In the genomic region with DNA sequence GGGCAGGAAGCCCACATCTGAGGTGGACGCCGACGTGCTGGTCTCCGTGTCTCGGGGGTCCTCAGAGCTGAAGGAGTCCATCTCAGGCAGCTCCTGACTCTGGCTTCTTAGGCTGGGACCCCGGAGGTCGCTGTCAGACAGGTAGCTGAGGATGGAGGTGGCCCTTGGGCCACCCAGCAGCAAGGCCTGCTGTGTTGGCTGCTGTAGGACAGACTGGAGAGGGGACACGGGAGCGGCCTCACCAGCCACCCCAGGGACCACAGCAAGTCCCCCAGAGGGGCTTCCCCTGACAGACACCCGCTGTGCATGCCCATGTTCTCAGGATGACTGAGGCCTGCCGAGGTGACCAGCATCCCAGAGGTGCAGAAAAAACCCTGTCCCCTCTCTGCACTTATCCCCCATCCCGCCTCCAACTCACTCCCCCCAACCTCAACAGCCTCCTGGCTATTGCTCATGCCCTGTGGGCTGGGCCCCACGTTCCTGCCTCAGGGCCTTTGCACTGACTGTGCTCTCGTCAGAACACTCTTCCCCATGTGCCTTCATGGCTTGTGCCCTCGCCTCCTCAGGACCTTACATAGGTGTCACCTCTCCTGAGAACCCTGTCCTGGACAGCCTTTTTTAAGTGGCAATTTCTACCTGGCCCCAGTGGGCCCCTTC, we compare ENCODE assay signal across 22 cellular contexts.
"Had no signal": no experiment of that assay in that cellular context is flagged by ENCODE, and none has a peak within 500 bp of the region (broad histone marks: within the 10 kb centered on the region; RNA-seq: fewer than 3 reads in every experiment).

No MANE protein-coding gene starts in this region.

- DNase-seq: activated CD4-positive, alpha-beta memory T cell treated with anti-CD3 and anti-CD28 coated beads for 36 hours; activated CD4-positive, alpha-beta T cell treated with anti-CD3 and anti-CD28 coated beads, Interleukin-2, amount 10 ng/mL, durations not matched to agents 24 days and 14 days; activated CD4-positive, CD25-positive, alpha-beta regulatory T cell treated with anti-CD3 and anti-CD28 coated beads, Interleukin-2, amount 50 U/mL, for 72 hours; activated CD8-positive, alpha-beta memory T cell treated with anti-CD3 and anti-CD28 coated beads, Interleukin-2, amount 50 U/mL, for 4 hours; activated T-cell treated with anti-CD3 and anti-CD28 coated beads, Interleukin-2, amount 50 U/mL, for 1 hour; anterior cingulate cortex; dermis blood vessel endothelial cell; effector CD4-positive, alpha-beta T cell; foreskin keratinocyte; left ventricle myocardium superior; mammary epithelial cell; naive B cell; posterior cingulate gyrus; right lobe of liver; stimulated activated CD4-positive, alpha-beta T cell treated with anti-CD3 and anti-CD28 coated beads, Interleukin-4, amount 100 ng/mL, for 4 hours; stimulated activated CD8-positive, alpha-beta memory T cell treated with anti-CD3 and anti-CD28 coated beads, Interleukin-4, amount 100 ng/mL, for 48 hours; stimulated activated naive B cell treated with anti-CD40 and anti-IgM and Interleukin-4, amounts not matched to agents 10 μg/mL and 1 μg/mL and 100 μg/mL, for 72 hours; T-helper 2 cell had no signal

- H3K4me3 ChIP-seq: esophagus muscularis mucosa, right lobe of liver, skin epidermis, suprapubic skin, tibial nerve had no signal

- H3K36me3 ChIP-seq: right lobe of liver, suprapubic skin had no signal

- H3K27me3 ChIP-seq: right lobe of liver had no signal

- H3K4me1 ChIP-seq: esophagus muscularis mucosa, foreskin keratinocyte, suprapubic skin had no signal

- H3K9me3 ChIP-seq: esophagus muscularis mucosa, right lobe of liver, suprapubic skin, tibial nerve had no signal

- ATAC-seq: foreskin keratinocyte; left ventricle myocardium superior; stimulated activated naive B cell treated with anti-CD40 and anti-IgM and Interleukin-4, amounts not matched to agents 10 μg/mL and 1 μg/mL and 100 μg/mL, for 72 hours had no signal

- H3K27ac ChIP-seq: esophagus muscularis mucosa, foreskin keratinocyte, right lobe of liver, skin epidermis, suprapubic skin, tibial nerve had no signal
